ENCODE assay signal across 19 cellular contexts in the genomic region with DNA sequence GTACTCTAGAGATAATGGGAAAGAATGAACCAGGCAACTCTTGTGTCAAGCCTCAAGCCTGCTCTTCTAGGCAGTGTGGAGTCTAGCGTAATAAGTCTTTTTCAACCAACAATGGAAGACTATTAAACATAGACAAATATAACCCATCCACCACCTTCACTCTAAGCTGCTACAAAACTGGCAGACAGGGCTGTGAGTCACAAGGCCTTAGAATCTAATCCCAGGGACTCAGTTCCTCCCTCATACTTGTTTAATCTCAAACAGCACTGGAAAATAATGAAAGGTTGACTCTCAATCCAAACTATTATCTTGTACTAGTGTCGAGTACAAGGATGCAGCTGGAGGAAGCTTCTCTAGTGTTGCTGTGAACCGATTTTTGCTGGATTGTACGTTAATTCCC. TPM values are rescaled to one million over a fixed set of nuclear protein-coding genes. Genes with fewer than 3 reads are reported as not detected.
DNase-seq lines count a peak whose midpoint lies in the region; ATAC-seq, FAIRE-seq and TF ChIP-seq lines count a peak whose summit lies in the region.
"Had no signal": no experiment of that assay in that cellular context is flagged by ENCODE, and none has a peak within 500 bp of the region (broad histone marks: within the 10 kb centered on the region; RNA-seq: fewer than 3 reads in every experiment).

No MANE protein-coding gene starts in this region.

- H3K36me3 ChIP-seq in heart left ventricle: peaks cover 0 to 64% (median 31%) of the 10 kb centered on the region in 9 donors
- H3K36me3 ChIP-seq in left ventricle myocardium inferior: peaks cover 50% of the 10 kb centered on the region
- H3K36me3 ChIP-seq in astrocyte (ENCODE audit: insufficient read depth, low read length): no peaks in the 10 kb centered on the region
- H3K36me3 ChIP-seq in smooth muscle cell (ENCODE audit: low read depth): peaks cover under 1% of the 10 kb centered on the region

- H3K27ac ChIP-seq in heart left ventricle: no peak overlapping the region
- no peak overlapping the region for H3K27ac ChIP-seq in left ventricle myocardium inferior (replicated peaks)
- no peak overlapping the region for H3K27ac ChIP-seq in astrocyte (ENCODE audit: low read depth, low read length)
- H3K27ac ChIP-seq in smooth muscle cell (ENCODE audit: low read depth): peak overlapping the region; percentile 55
- H3K27ac ChIP-seq: C4-2B had no signal

- H3K4me1 Mint-ChIP-seq in astrocyte (ENCODE audit: low read depth, unreplicated experiment): peaks cover 9% of the 10 kb centered on the region

- H3K27me3 ChIP-seq in heart left ventricle: no peaks in the 10 kb centered on the region
- H3K27me3 ChIP-seq in left ventricle myocardium inferior (ENCODE audit: low read depth): no peaks in the 10 kb centered on the region
- no peaks in the 10 kb centered on the region for H3K27me3 ChIP-seq in astrocyte (ENCODE audit: insufficient read depth, low read length)
- no peaks in the 10 kb centered on the region for H3K27me3 ChIP-seq in smooth muscle cell (ENCODE audit: low read depth)

- H3K9me3 ChIP-seq in heart left ventricle: no peaks in the 10 kb centered on the region
- no peaks in the 10 kb centered on the region for H3K9me3 ChIP-seq in left ventricle myocardium inferior (replicated peaks)
- no peaks in the 10 kb centered on the region for H3K9me3 ChIP-seq in astrocyte (ENCODE audit: insufficient read depth, low read depth, low read length)
- no peaks in the 10 kb centered on the region for H3K9me3 ChIP-seq in smooth muscle cell (replicated peaks; ENCODE audit: low read depth)

- no peaks in the 10 kb centered on the region for H4K20me1 ChIP-seq in astrocyte (ENCODE audit: insufficient read depth, low read length)
- H4K20me1 ChIP-seq in smooth muscle cell (ENCODE audit: low read depth): no peaks in the 10 kb centered on the region

- H3K9ac ChIP-seq in astrocyte (ENCODE audit: low read length) (no peak overlapping the region), smooth muscle cell (ENCODE audit: low read depth) (no peak overlapping the region)

- H3K4me3 Mint-ChIP-seq in astrocyte (ENCODE audit: unreplicated experiment): no peak overlapping the region

- DNase-seq in heart left ventricle (no peak), left ventricle myocardium inferior (no peak), astrocyte (ENCODE audit: low read depth) (no peak), fibroblast of villous mesenchyme (ENCODE audit: low read depth) (peak; percentile 59), smooth muscle cell (lab: John Stamatoyannopoulos, UW; ENCODE audit: unreplicated experiment) (no peak), HCEC 1CT (no peak)
- DNase-seq: DMS 273 treated with DMSO at 0.1 percent for 48 hours, GF-D8, Karpas-422, MM.1S, NCI-H1092 treated with DMSO at 0.1 percent for 48 hours, NCI-H187, NCI-H2171 treated with DMSO at 0.1 percent for 48 hours, NCI-H510A treated with DMSO at 0.1 percent for 48 hours had no signal

- no peak for TF ChIP-seq POLR2A in heart left ventricle (IDR thresholded peaks at IDR 0.05)

- no peak overlapping the region for H3K4me3 ChIP-seq in heart left ventricle
- no peak overlapping the region for H3K4me3 ChIP-seq in left ventricle myocardium inferior
- H3K4me3 ChIP-seq in astrocyte (ENCODE audit: insufficient read depth, low read depth, low read length): no peak overlapping the region
- H3K4me3 ChIP-seq in fibroblast of villous mesenchyme (ENCODE audit: low read depth, low read length): no peak overlapping the region
- no peak overlapping the region for H3K4me3 ChIP-seq in smooth muscle cell

- 57 to 73% (median 69%) methylated on average over 4 of the region's 4 CpGs for WGBS in heart left ventricle, 4 donors
- 55% methylated on average over 4 of the region's 4 CpGs for WGBS in smooth muscle cell (ENCODE audit: low lambda C conversion rate)

- peaks cover 17% of the 10 kb centered on the region for H3K36me3 Mint-ChIP-seq in astrocyte (ENCODE audit: low read depth, unreplicated experiment)

- H2AFZ ChIP-seq in astrocyte (ENCODE audit: low read depth, low read length) (no peak overlapping the region), smooth muscle cell (ENCODE audit: low read depth) (no peak overlapping the region)

- peaks cover 5% of the 10 kb centered on the region for H3F3A ChIP-seq in smooth muscle cell (ENCODE audit: low read depth)

- H3K4me2 ChIP-seq in astrocyte (ENCODE audit: low read length) (no peak overlapping the region), smooth muscle cell (no peak overlapping the region)

- H3K27ac Mint-ChIP-seq in astrocyte (ENCODE audit: unreplicated experiment): peak overlapping the region; percentile 47

- H3K4me1 ChIP-seq in heart left ventricle: peaks cover 0 to 3% (median 0%) of the 10 kb centered on the region in 12 donors
- H3K4me1 ChIP-seq in left ventricle myocardium inferior: no peaks in the 10 kb centered on the region
- no peaks in the 10 kb centered on the region for H3K4me1 ChIP-seq in astrocyte (ENCODE audit: insufficient read depth, low read length)
- H3K4me1 ChIP-seq in smooth muscle cell (ENCODE audit: low read depth): no peaks in the 10 kb centered on the region

- peak in 3 of 4 donors; percentile 24 to 39 (median 37) for ATAC-seq in heart left ventricle
- no peak for ATAC-seq in GM21737 (IDR thresholded peaks at IDR 0.05; ENCODE audit: unreplicated experiment)
- ATAC-seq in HG02884 (IDR thresholded peaks at IDR 0.05; ENCODE audit: unreplicated experiment): no peak

- intact Hi-C loops in heart left ventricle (cut with DNase I) (no loop called here), left ventricle myocardium inferior (cut with micrococcal nuclease) (no loop called here)

- H3K79me2 ChIP-seq in astrocyte (ENCODE audit: insufficient read depth, low read length) (no peaks in the 10 kb centered on the region), smooth muscle cell (ENCODE audit: low read depth) (no peaks in the 10 kb centered on the region)

- FAIRE-seq in astrocyte (lab: Jason Lieb, UNC): no peak
- FAIRE-seq: GM12891, H1 had no signal

- no peaks in the 10 kb centered on the region for H3K27me3 Mint-ChIP-seq in astrocyte (ENCODE audit: low read depth, unreplicated experiment)

- TF ChIP-seq CTCF in heart left ventricle (IDR thresholded peaks at IDR 0.05) (no peak), left ventricle myocardium inferior (IDR thresholded peaks at IDR 0.05; ENCODE audit: borderline replicate concordance) (no peak), astrocyte (IDR thresholded peaks at IDR 0.05; ENCODE audit: insufficient read depth, low read depth, low read length) (no peak), fibroblast of villous mesenchyme (IDR thresholded peaks at IDR 0.05; ENCODE audit: insufficient read depth, low read depth, low read length) (no peak), smooth muscle cell (IDR thresholded peaks at IDR 0.05; ENCODE audit: borderline replicate concordance, insufficient read depth, poor library complexity, severe bottlenecking) (no peak)

- no peaks in the 10 kb centered on the region for H3K9me3 Mint-ChIP-seq in astrocyte (ENCODE audit: unreplicated experiment)

RNA-seq across cellular contexts. Expression of a gene that starts 22.5 kb away (rescaled TPM):
- total RNA-seq in heart left ventricle (10 to 100 TPM in 7 of 9 donors, 1 to 10 TPM in 2; 5.8 to 17.0 (median 12.6) TPM), left ventricle myocardium inferior (13.4 TPM), astrocyte (16.6 and 18.2 TPM in 2 replicates), fibroblast of villous mesenchyme (5.5 and 6.0 TPM in 2 replicates), smooth muscle cell (12.7 and 14.1 TPM in 2 replicates)
- polyA plus RNA-seq in heart left ventricle (10 to 100 TPM in 1 of 2 donors, 1 to 10 TPM in 1; 9.0 to 19.3 TPM), smooth muscle cell (30.2 and 31.0 TPM in 2 replicates)

RNA-seq across cellular contexts. Expression of a gene that starts 22.7 kb away (rescaled TPM):
- total RNA-seq in heart left ventricle (1 to 10 TPM in 7 of 9 donors, under 1 TPM in 2; 0.50 to 7.2 (median 2.4) TPM), left ventricle myocardium inferior (1.6 TPM), astrocyte (8.4 and 9.1 TPM in 2 replicates), fibroblast of villous mesenchyme (2.9 and 3.5 TPM in 2 replicates), smooth muscle cell (2.6 and 2.9 TPM in 2 replicates)
- polyA plus RNA-seq in heart left ventricle (1 to 10 TPM; 1.8 to 5.9 TPM), smooth muscle cell (1.7 and 2.0 TPM in 2 replicates)

RNA-seq across cellular contexts. Expression of a gene that starts 47.4 kb away (rescaled TPM):
- total RNA-seq in heart left ventricle (100 to 1,000 TPM in 6 of 9 donors, 10 to 100 TPM in 3; 91.5 to 225 (median 107) TPM), left ventricle myocardium inferior (95.1 TPM), astrocyte (103 and 117 TPM in 2 replicates), fibroblast of villous mesenchyme (116 and 119 TPM in 2 replicates), smooth muscle cell (64.1 and 78.8 TPM in 2 replicates)
- polyA plus RNA-seq in heart left ventricle (10 to 100 TPM; 38.9 to 94.6 TPM), smooth muscle cell (77.8 and 78.0 TPM in 2 replicates)

RNA-seq across cellular contexts. Expression of a gene that starts 52.0 kb away (rescaled TPM):
- total RNA-seq in heart left ventricle (10 to 100 TPM; 18.5 to 75.1 (median 27.6) TPM), left ventricle myocardium inferior (22.6 TPM), astrocyte (73.6 and 75.7 TPM in 2 replicates), fibroblast of villous mesenchyme (34.8 and 40.6 TPM in 2 replicates), smooth muscle cell (33.9 and 45.3 TPM in 2 replicates)
- polyA plus RNA-seq in heart left ventricle (10 to 100 TPM; 10.7 to 28.5 TPM), smooth muscle cell (18.0 and 18.2 TPM in 2 replicates)

Comparison
In these comparisons a context has a peak if more than half of its experiments do, and no peak if none do; other contexts are left out.
1. ATAC-seq: peak in heart left ventricle (3 of 4); none in GM21737 (single experiment) and HG02884 (single experiment).